Comparison of ENCODE assay signal across 11 cellular contexts in the genomic region with DNA sequence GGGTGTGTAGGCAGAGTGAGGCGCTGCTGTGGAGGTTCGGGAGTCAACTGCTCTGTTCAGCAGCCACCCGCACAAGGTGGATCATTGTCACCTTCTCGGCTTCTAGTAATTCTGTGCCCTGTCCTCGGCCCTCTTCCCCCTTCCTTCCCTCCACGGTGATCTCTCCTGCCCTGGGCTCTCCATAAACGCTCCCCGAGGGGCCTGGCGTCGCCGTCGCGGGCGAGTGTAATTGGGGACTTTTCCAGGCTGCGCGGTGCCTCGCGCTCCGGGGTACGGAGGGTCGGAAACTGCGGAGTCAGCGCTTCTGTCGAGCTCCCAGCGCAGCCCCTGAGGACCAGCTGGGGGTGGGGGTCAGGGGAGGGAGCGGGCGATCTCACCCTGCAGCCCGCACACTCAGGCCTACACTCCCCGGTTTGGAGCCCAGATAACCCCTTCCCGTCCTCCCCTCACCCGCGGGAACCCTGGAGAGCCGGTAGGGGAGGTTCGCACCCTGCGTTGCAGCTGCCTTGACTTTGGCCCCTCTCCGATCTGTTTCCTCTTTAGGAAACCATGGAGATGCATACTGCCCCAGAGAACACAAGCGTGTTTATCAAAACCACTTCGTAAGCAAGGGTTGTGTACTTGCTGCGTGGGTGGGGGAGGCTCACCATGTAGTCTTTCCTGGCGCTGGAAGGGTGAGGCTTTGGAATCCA.
A peak's percentile ranks its signal among the peaks of the same experiment; 100 is the strongest.
DNase-seq lines count a peak whose midpoint lies in the region; ATAC-seq, FAIRE-seq and TF ChIP-seq lines count a peak whose summit lies in the region.
"Had no signal": no experiment of that assay in that cellular context is flagged by ENCODE, and none has a peak within 500 bp of the region (broad histone marks: within the 10 kb centered on the region; RNA-seq: fewer than 3 reads in every experiment).

No MANE protein-coding gene starts in this region.

- no peaks in the 10 kb centered on the region for H3K9me3 Mint-ChIP-seq in osteocyte (ENCODE audit: unreplicated experiment)

- no peaks in the 10 kb centered on the region for H4K20me1 ChIP-seq in BLaER1
- H4K20me1 ChIP-seq in Karpas-422 (ENCODE audit: insufficient read depth, low read depth, low read length): no peaks in the 10 kb centered on the region

- H3K27ac Mint-ChIP-seq in osteocyte (ENCODE audit: unreplicated experiment): no peak overlapping the region

- H3K9ac ChIP-seq in BLaER1 (0 out of 2 replicates have a peak overlapping the region, but pooled peaks have one; percentile 32), Karpas-422 (ENCODE audit: low read length) (no peak overlapping the region)

- no peak for FAIRE-seq in GM12892 (lab: Jason Lieb, UNC)
- FAIRE-seq: GM12878 had no signal

- no peak overlapping the region for H2AFZ ChIP-seq in Karpas-422 (ENCODE audit: low read length)

- peaks cover 58% of the 10 kb centered on the region for H3K27me3 Mint-ChIP-seq in osteocyte (ENCODE audit: unreplicated experiment)

- no peak for TF ChIP-seq CTCF in osteocyte (IDR thresholded peaks at IDR 0.05)

- H3K4me1 ChIP-seq in BLaER1 (peaks cover 65% of the 10 kb centered on the region), Karpas-422 (ENCODE audit: low read length) (peaks cover 8% of the 10 kb centered on the region)

- no peak overlapping the region for H3K27ac ChIP-seq in BLaER1
- no peak overlapping the region for H3K27ac ChIP-seq in Karpas-422 (ENCODE audit: low read length)

- H3K27me3 ChIP-seq in BLaER1 (peaks cover 18% of the 10 kb centered on the region), Karpas-422 (ENCODE audit: low read length) (no peaks in the 10 kb centered on the region)

- H3K9me3 ChIP-seq in BLaER1 (peaks cover 17% of the 10 kb centered on the region), Karpas-422 (ENCODE audit: low read length) (no peaks in the 10 kb centered on the region)

- peak overlapping the region; percentile 80 for H3K4me2 ChIP-seq in BLaER1
- no peak overlapping the region for H3K4me2 ChIP-seq in Karpas-422 (ENCODE audit: low read depth, low read length, poor library complexity, severe bottlenecking)

- no peaks in the 10 kb centered on the region for H3K79me2 ChIP-seq in Karpas-422 (ENCODE audit: low read length)

- no peaks in the 10 kb centered on the region for H3K36me3 ChIP-seq in BLaER1
- no peaks in the 10 kb centered on the region for H3K36me3 ChIP-seq in Karpas-422 (ENCODE audit: insufficient read depth, low read length)

- TF ChIP-seq POLR2A in GM12892 (IDR thresholded peaks at IDR 0.05; ENCODE audit: low read depth, low read length): no peak

- ATAC-seq in HG02981 (IDR thresholded peaks at IDR 0.05; ENCODE audit: unreplicated experiment) (no peak), HG03342 (IDR thresholded peaks at IDR 0.05; ENCODE audit: unreplicated experiment) (no peak)
- ATAC-seq: GM12878 had no signal

- H3K4me3 ChIP-seq in BLaER1 (peak overlapping the region; percentile 47), Karpas-422 (ENCODE audit: low read length) (no peak overlapping the region)
- H3K4me3 ChIP-seq: GM12878 had no signal

- no peaks in the 10 kb centered on the region for H3K36me3 Mint-ChIP-seq in osteocyte (ENCODE audit: unreplicated experiment)

- peaks cover 1% of the 10 kb centered on the region for H3K4me1 Mint-ChIP-seq in osteocyte (ENCODE audit: unreplicated experiment)

- DNase-seq in Karpas-422 (peak; percentile 25), head of caudate nucleus (peak in 40 of 42 donors; percentile 3 to 87 (median 55)), osteocyte (ENCODE audit: extremely low spot score, unreplicated experiment) (no peak), LoVo (ENCODE audit: low spot score) (no peak), GM12892 (ENCODE audit: insufficient read length) (no peak)
- DNase-seq: NCI-H524 treated with DMSO at 0.1 percent for 48 hours; stimulated activated CD4-positive, alpha-beta T cell treated with anti-CD3 and anti-CD28 coated beads, Interleukin-1b, Interleukin-23, amount 100 ng/mL, for 48 hours had no signal

- intact Hi-C loops in head of caudate nucleus (cut with DNase I): no loop called here

- H3K4me3 Mint-ChIP-seq in osteocyte (ENCODE audit: unreplicated experiment): peak overlapping the region; percentile 10

- H3K9me2 ChIP-seq in Karpas-422 (replicated peaks; ENCODE audit: insufficient read depth, low read length): no peaks in the 10 kb centered on the region

Comparison
In these comparisons a context has a peak if more than half of its experiments do, and no peak if none do; other contexts are left out.
1. DNase-seq: peak in Karpas-422 (single experiment) and head of caudate nucleus (40 of 42); none in osteocyte (single experiment), LoVo (single experiment) and GM12892 (single experiment).